ENCODE assay signal across 20 cellular contexts in the genomic region with DNA sequence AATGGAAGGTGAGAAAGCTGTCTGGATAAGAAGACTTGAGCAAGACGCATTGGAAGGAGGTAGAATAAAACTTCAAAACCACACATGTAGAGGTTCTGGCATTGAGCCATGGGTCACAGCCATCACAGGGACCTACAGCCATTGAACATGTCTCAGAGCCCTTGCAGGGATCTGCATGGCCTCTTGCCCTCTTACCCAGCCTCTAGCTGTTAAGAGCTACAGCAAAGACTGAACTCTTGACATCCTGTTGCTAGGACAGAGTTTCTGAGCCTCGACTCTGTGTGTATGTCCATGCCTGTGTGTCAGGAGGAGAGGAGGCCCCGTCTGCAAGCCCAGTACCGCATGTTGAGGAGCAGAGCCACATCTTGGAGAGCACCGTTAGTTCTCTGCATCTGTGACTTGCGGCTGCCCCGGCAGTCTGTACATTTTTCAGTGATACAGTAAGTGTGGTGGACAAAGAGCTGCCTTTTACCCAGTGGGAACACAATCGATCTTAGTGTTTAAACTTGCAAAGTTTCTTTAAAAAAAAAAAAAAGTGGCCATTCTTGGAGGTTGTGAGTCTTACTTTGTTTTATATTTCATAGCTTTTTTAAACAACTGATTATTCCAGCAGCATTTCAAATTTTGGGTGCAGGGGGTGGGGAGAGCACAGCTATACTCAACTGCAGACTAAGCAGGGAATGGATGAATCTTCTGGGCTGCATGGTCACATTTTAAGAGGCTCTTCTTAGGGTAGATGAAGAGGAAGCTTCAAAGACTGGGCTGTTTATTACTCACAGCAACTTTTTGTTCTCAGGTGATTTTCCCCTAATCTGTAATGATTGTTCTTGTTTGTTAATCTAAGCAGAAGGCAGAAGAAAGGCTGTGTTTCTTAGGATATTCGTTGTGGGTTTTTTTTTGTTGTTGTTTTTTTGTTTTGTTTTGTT.
A peak's percentile ranks its signal among the peaks of the same experiment; 100 is the strongest.
DNase-seq lines count a peak whose midpoint lies in the region; TF ChIP-seq lines count a peak whose summit lies in the region.
"Had no signal": no experiment of that assay in that cellular context is flagged by ENCODE, and none has a peak within 500 bp of the region (broad histone marks: within the 10 kb centered on the region; RNA-seq: fewer than 3 reads in every experiment).

No MANE protein-coding gene starts in this region.

- H3K4me1 Mint-ChIP-seq in neural crest cell, result peaks cover 12% of the 10 kb centered on the region
- H3K4me1 Mint-ChIP-seq: CD4-positive, CD25-positive, alpha-beta regulatory T cell had no signal

- H3K9me3 Mint-ChIP-seq in neural crest cell, result no peaks in the 10 kb centered on the region

- TF ChIP-seq CTCF in AG10803 (conservative IDR thresholded peaks at IDR 0.05; ENCODE audit: low read length) (no peak), neural crest cell (conservative IDR thresholded peaks at IDR 0.05) (no peak)

- peak overlapping the region; percentile 12 for H3K4me3 Mint-ChIP-seq in neural crest cell
- H3K4me3 Mint-ChIP-seq: CD4-positive, CD25-positive, alpha-beta regulatory T cell; GM23338; IgD-negative memory B cell had no signal

- H3K27ac Mint-ChIP-seq in neural crest cell (ENCODE audit: unreplicated experiment), result peak overlapping the region; percentile 93
- H3K27ac Mint-ChIP-seq: GM23338, IgD-negative memory B cell had no signal

- DNase-seq in AG10803 (ENCODE audit: low read depth) (peak; percentile 9), SK-MEL-5 (ENCODE audit: low read depth, low spot score) (peak; percentile 77), epidermal melanocyte (ENCODE audit: insufficient read length, low spot score) (peak; percentile 58), neural crest cell (ENCODE audit: low read depth, low spot score) (no peak), mucosa of gallbladder (ENCODE audit: low spot score) (no peak), UCSD-AML1 (lab: John Stamatoyannopoulos, UW; ENCODE audit: unreplicated experiment) (no peak), NOMO-1 treated with DMSO at 0.1 percent for 48 hours (lab: John Stamatoyannopoulos, UW; ENCODE audit: unreplicated experiment) (no peak)
- DNase-seq: BE2C; CD4-positive, CD25-positive, alpha-beta regulatory T cell; COR-L47; DMS79; Karpas-422; NCI-H1694 treated with DMSO at 0.1 percent for 48 hours; NCI-H2081 treated with DMSO at 0.1 percent for 48 hours; NCI-H2171 treated with DMSO at 0.1 percent for 48 hours; NCI-H526; Right ventricle myocardium superior had no signal

- in situ Hi-C loops in SK-MEL-5 (cut with HindIII; ENCODE audit: low pct_unique_long_range_greater_than_20kb, low sequenced_read_pairs), result no loop called here

- H3K4me3 ChIP-seq in AG10803 (ENCODE audit: low read length), result no peak overlapping the region
- H3K4me3 ChIP-seq: GM23338, HAP-1 had no signal

- no peaks in the 10 kb centered on the region for H3K36me3 Mint-ChIP-seq in neural crest cell (ENCODE audit: low read depth)
- H3K36me3 Mint-ChIP-seq: CD4-positive, CD25-positive, alpha-beta regulatory T cell had no signal

- H3K27me3 Mint-ChIP-seq in neural crest cell (ENCODE audit: low read depth), result no peaks in the 10 kb centered on the region

Comparison
In these comparisons a context has a peak if more than half of its experiments do, and no peak if none do; other contexts are left out.
1. DNase-seq: peak in AG10803 (single experiment), SK-MEL-5 (single experiment) and epidermal melanocyte (single experiment); none in neural crest cell (single experiment), mucosa of gallbladder (single experiment), UCSD-AML1 (single experiment) and NOMO-1 treated with DMSO at 0.1 percent for 48 hours (single experiment).